In the genomic region with DNA sequence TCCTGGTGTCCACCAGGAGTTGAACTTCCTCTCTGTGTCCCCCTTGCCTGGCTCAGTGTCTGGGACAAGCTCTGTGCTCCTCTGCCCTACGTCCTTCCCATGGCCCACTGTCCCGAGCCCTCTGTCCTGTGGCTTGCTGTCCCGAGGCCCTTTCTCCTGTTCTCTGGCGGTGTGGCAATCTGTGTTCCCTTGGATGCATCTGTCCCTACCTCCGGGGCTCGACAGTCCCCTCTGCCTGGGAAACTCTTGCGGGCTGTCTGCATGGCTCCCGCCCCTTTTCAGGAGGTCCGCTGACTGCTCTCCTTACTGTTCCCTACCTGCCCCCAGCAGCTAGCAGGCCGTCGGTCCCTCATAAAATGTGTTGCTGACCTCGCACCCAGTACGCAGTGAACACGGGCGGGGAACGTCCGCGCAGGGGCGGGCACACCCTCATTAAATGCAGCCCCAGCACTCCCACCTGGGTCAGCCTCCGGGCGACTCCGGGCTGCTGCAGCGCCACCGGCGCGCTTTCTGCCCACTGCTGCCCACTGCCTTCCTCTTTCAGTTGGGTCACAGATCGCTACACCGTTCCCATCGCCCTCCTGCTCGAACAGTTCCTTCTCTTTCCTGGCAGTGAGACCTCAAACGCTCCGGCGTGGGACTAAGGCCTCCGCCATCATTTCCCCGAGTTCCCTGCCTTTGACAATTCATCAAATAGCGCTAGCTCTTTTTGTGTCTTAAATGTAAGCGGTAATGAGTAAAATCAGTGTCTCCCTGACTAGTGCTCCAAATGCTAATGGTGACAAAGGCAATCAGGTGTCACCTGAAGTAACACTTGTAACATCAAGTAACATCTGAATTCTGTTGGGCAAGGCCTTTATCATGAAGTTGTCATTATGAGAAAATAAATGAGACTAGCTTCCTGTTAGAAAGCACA, we compare ENCODE assay signal across 10 cellular contexts.
A peak's percentile ranks its signal among the peaks of the same experiment; 100 is the strongest.
DNase-seq lines count a peak whose midpoint lies in the region; ATAC-seq and TF ChIP-seq lines count a peak whose summit lies in the region.
"Had no signal": no experiment of that assay in that cellular context is flagged by ENCODE, and none has a peak within 500 bp of the region (broad histone marks: within the 10 kb centered on the region; RNA-seq: fewer than 3 reads in every experiment).

No MANE protein-coding gene starts in this region.

- peaks cover under 1% of the 10 kb centered on the region for H3F3A ChIP-seq in neural progenitor cell (ENCODE audit: low read depth)

- H3K4me3 ChIP-seq in CD8-positive, alpha-beta memory T cell (ENCODE audit: low read length) = peak overlapping the region; percentile 20
- no peak overlapping the region for H3K4me3 ChIP-seq in endodermal cell (ENCODE audit: low read length)
- peak overlapping the region; percentile 19 for H3K4me3 ChIP-seq in neural progenitor cell

- TF ChIP-seq CTCF in endodermal cell (conservative IDR thresholded peaks at IDR 0.05) = peak; percentile 29
- no peak for TF ChIP-seq CTCF in neural progenitor cell (IDR thresholded peaks at IDR 0.05)

- peak overlapping the region; percentile 15 for H2AFZ ChIP-seq in neural progenitor cell (replicated peaks)

- H3K27me3 Mint-ChIP-seq in CD8-positive, alpha-beta memory T cell = peaks cover 4 to 7% of the 10 kb centered on the region in 2 donors
- no peaks in the 10 kb centered on the region for H3K27me3 Mint-ChIP-seq in IgD-negative memory B cell
- H3K27me3 Mint-ChIP-seq in endodermal cell (ENCODE audit: insufficient read depth) = peaks cover 22% of the 10 kb centered on the region
- no peaks in the 10 kb centered on the region for H3K27me3 Mint-ChIP-seq in neural progenitor cell (ENCODE audit: insufficient read depth, low read depth)

- DNase-seq in CD8-positive, alpha-beta memory T cell = peak in 1 of 5 donors; percentile 7
- DNase-seq in endodermal cell (peak; percentile 88), neural progenitor cell (ENCODE audit: low spot score) (peak; percentile 21), dedifferentiated amniotic fluid mesenchymal stem cell (ENCODE audit: extremely low spot score) (no peak)
- DNase-seq: anterior cingulate cortex, NCI-H1694 had no signal

- H4K20me1 ChIP-seq in neural progenitor cell (ENCODE audit: low read depth) = no peaks in the 10 kb centered on the region

- peak overlapping the region; percentile 47 for H3K4me2 ChIP-seq in neural progenitor cell

- H3K9me3 ChIP-seq in CD8-positive, alpha-beta memory T cell (ENCODE audit: low read length) = no peaks in the 10 kb centered on the region
- H3K9me3 ChIP-seq in endodermal cell (ENCODE audit: control insufficient read depth, low read length) (peaks cover 6% of the 10 kb centered on the region), neural progenitor cell (ENCODE audit: low read depth) (no peaks in the 10 kb centered on the region)

- no peaks in the 10 kb centered on the region for H3K27me3 ChIP-seq in CD8-positive, alpha-beta memory T cell (ENCODE audit: insufficient read depth, low read length, poor library complexity, severe bottlenecking)
- no peaks in the 10 kb centered on the region for H3K27me3 ChIP-seq in endodermal cell (ENCODE audit: control insufficient read depth, insufficient read depth, low read length, poor library complexity, severe bottlenecking)
- no peaks in the 10 kb centered on the region for H3K27me3 ChIP-seq in neural progenitor cell

- no peak overlapping the region for H3K9ac ChIP-seq in endodermal cell (ENCODE audit: extremely low read depth, low read length, poor library complexity, severe bottlenecking)
- no peak overlapping the region for H3K9ac ChIP-seq in neural progenitor cell

- H3K36me3 Mint-ChIP-seq in CD8-positive, alpha-beta memory T cell = peaks cover 0 to 4% (median 0%) of the 10 kb centered on the region in 3 donors
- H3K36me3 Mint-ChIP-seq in IgD-negative memory B cell = peaks cover 2% of the 10 kb centered on the region
- H3K36me3 Mint-ChIP-seq in endodermal cell (ENCODE audit: low read depth) = no peaks in the 10 kb centered on the region
- H3K36me3 Mint-ChIP-seq in neural progenitor cell = no peaks in the 10 kb centered on the region

- CTCF ChIA-PET in CD8-positive, alpha-beta memory T cell (lab: Charles Lee) = interaction anchor here (1.2 kb wide), 1 partner anchor 127 kb away, joined by 3 read pairs; no protein-coding TSS in a partner anchor

- H3K4me1 ChIP-seq in CD8-positive, alpha-beta memory T cell (ENCODE audit: insufficient read depth, low read length) = peaks cover 6% of the 10 kb centered on the region
- no peaks in the 10 kb centered on the region for H3K4me1 ChIP-seq in endodermal cell (ENCODE audit: control insufficient read depth, insufficient read depth, low read length)
- H3K4me1 ChIP-seq in neural progenitor cell = no peaks in the 10 kb centered on the region

- POLR2A ChIA-PET in CD8-positive, alpha-beta memory T cell (lab: Charles Lee) = interaction anchor here (0.7 kb wide), 1 partner anchor 248 kb away, joined by 11 read pairs; no protein-coding TSS in a partner anchor

- H3K79me2 ChIP-seq in neural progenitor cell (ENCODE audit: low read depth) = no peaks in the 10 kb centered on the region

- H3K9me3 Mint-ChIP-seq in CD8-positive, alpha-beta memory T cell = peaks cover 0 to 9% (median 3%) of the 10 kb centered on the region in 5 donors
- peaks cover 0 to 4% (median 0%) of the 10 kb centered on the region in 3 donors for H3K9me3 Mint-ChIP-seq in IgD-negative memory B cell
- H3K9me3 Mint-ChIP-seq in endodermal cell = peaks cover 10% of the 10 kb centered on the region
- H3K9me3 Mint-ChIP-seq in neural progenitor cell = peaks cover 3% of the 10 kb centered on the region

- no peak for ATAC-seq in HG03460 (IDR thresholded peaks at IDR 0.05; ENCODE audit: unreplicated experiment)
- ATAC-seq in HG03469 (IDR thresholded peaks at IDR 0.05; ENCODE audit: unreplicated experiment) = no peak
- ATAC-seq in HG03378 (IDR thresholded peaks at IDR 0.05; ENCODE audit: unreplicated experiment) = no peak

- no peaks in the 10 kb centered on the region for H3K36me3 ChIP-seq in CD8-positive, alpha-beta memory T cell (ENCODE audit: insufficient read depth, low read length)
- H3K36me3 ChIP-seq in endodermal cell (ENCODE audit: control insufficient read depth, insufficient read depth, low read length) (no peaks in the 10 kb centered on the region), neural progenitor cell (no peaks in the 10 kb centered on the region)

- 92 to 93% methylated on average over 26 to 37 of the region's 37 CpGs for WGBS in endodermal cell (ENCODE audit: insufficient coverage in 1 of 2, insufficient read length in 1 of 2), 2 experiments

- peak overlapping the region in 4 of 8 donors; percentile 22 to 91 (median 67) for H3K27ac Mint-ChIP-seq in CD8-positive, alpha-beta memory T cell
- H3K27ac Mint-ChIP-seq in IgD-negative memory B cell (peak overlapping the region in 2 of 3 donors; percentile 59 to 97), endodermal cell (no peak overlapping the region), neural progenitor cell (peak overlapping the region; percentile 67)

- peaks cover 6 to 15% (median 8%) of the 10 kb centered on the region in 3 donors for H3K4me1 Mint-ChIP-seq in CD8-positive, alpha-beta memory T cell
- H3K4me1 Mint-ChIP-seq in IgD-negative memory B cell (peaks cover 7 to 14% (median 11%) of the 10 kb centered on the region in 3 donors), endodermal cell (peaks cover 8% of the 10 kb centered on the region), neural progenitor cell (peaks cover 4% of the 10 kb centered on the region)

- H3K27ac ChIP-seq in CD8-positive, alpha-beta memory T cell (ENCODE audit: low read depth, low read length) = no peak overlapping the region
- H3K27ac ChIP-seq in endodermal cell (ENCODE audit: low read depth, low read length) (no peak overlapping the region), neural progenitor cell (no peak overlapping the region)

- peak overlapping the region; percentile 17 to 84 (median 71) for H3K4me3 Mint-ChIP-seq in CD8-positive, alpha-beta memory T cell
- H3K4me3 Mint-ChIP-seq in IgD-negative memory B cell (peak overlapping the region; percentile 74 to 92 (median 90)), endodermal cell (peak overlapping the region; percentile 59), neural progenitor cell (no peak overlapping the region)
